In genomic region chr12:48053883-48054282, GRCh38 we compare ENCODE assay signal across 36 cellular contexts. TPM values are rescaled to one million over a fixed set of nuclear protein-coding genes. Genes with fewer than 3 reads are reported as not detected.
DNase-seq lines count a peak whose midpoint lies in the region; ATAC-seq and TF ChIP-seq lines count a peak whose summit lies in the region.
"Had no signal": no experiment of that assay in that cellular context is flagged by ENCODE, and none has a peak within 500 bp of the region (broad histone marks: within the 10 kb centered on the region; RNA-seq: fewer than 3 reads in every experiment).

No MANE protein-coding gene starts in this region.

- no peaks in the 10 kb centered on the region for H3K36me3 ChIP-seq in SJSA1

- CTCF ChIA-PET in activated CD8-positive, alpha-beta memory T cell treated with anti-CD3 and anti-CD28 coated beads, Interleukin-2, amount 10 ng/mL, durations not matched to agents 7 days and 5 days (lab: Charles Lee) = interaction anchor here (0.7 to 1.2 kb wide), 4 partner anchors 10 to 669 kb away, joined by 3 read pairs; no protein-coding TSS in a partner anchor

- H3K4me3 ChIP-seq in SJSA1 = no peak overlapping the region
- H3K4me3 ChIP-seq in dorsolateral prefrontal cortex = no peak overlapping the region
- H3K4me3 ChIP-seq: A549; BLaER1; BLaER1 treated with 17β-estradiol and CSF1 and Interleukin-3, amounts not matched to agents 10 nM and 100 nM had no signal

- H3K4me1 Mint-ChIP-seq in dendritic cell treated with granulocyte-macrophage colony-stimulating factor and Interleukin-4, amounts not matched to agents 40 ng/mL and 50 ng/mL, for 4 days (ENCODE audit: low read depth) = peaks cover 8% of the 10 kb centered on the region
- peaks cover 5% of the 10 kb centered on the region for H3K4me1 Mint-ChIP-seq in endothelial cell (ENCODE audit: unreplicated experiment)
- no peaks in the 10 kb centered on the region for H3K4me1 Mint-ChIP-seq in memory B cell
- peaks cover 6% of the 10 kb centered on the region for H3K4me1 Mint-ChIP-seq in activated CD8-positive, alpha-beta memory T cell treated with anti-CD3 and anti-CD28 coated beads, Interleukin-2, amount 10 ng/mL, durations not matched to agents 7 days and 5 days
- H3K4me1 Mint-ChIP-seq: B cell; CD4-positive, alpha-beta memory T cell; CD8-positive, alpha-beta memory T cell had no signal

- H3K27ac ChIP-seq in SJSA1 (no peak overlapping the region), dorsolateral prefrontal cortex (no peak overlapping the region)
- H3K27ac ChIP-seq: 22Rv1; A549; BLaER1; BLaER1 treated with 17β-estradiol and CSF1 and Interleukin-3, amounts not matched to agents 10 nM and 100 nM; C4-2B had no signal

- H3K27ac Mint-ChIP-seq in dendritic cell treated with granulocyte-macrophage colony-stimulating factor and Interleukin-4, amounts not matched to agents 40 ng/mL and 50 ng/mL, for 4 days = peak overlapping the region; percentile 59
- H3K27ac Mint-ChIP-seq in endothelial cell (ENCODE audit: unreplicated experiment) (peak overlapping the region; percentile 3), memory B cell (peak overlapping the region; percentile 33)
- no peak overlapping the region for H3K27ac Mint-ChIP-seq in activated CD8-positive, alpha-beta memory T cell treated with anti-CD3 and anti-CD28 coated beads, Interleukin-2, amount 10 ng/mL, durations not matched to agents 7 days and 5 days
- H3K27ac Mint-ChIP-seq: B cell; CD4-positive, alpha-beta memory T cell; CD4-positive, alpha-beta T cell; CD8-positive, alpha-beta T cell had no signal

- H3K9me3 ChIP-seq in SJSA1 (replicated peaks) = peaks cover 12% of the 10 kb centered on the region

- peaks cover 10% of the 10 kb centered on the region for H3K9me3 Mint-ChIP-seq in dendritic cell treated with granulocyte-macrophage colony-stimulating factor and Interleukin-4, amounts not matched to agents 40 ng/mL and 50 ng/mL, for 4 days
- H3K9me3 Mint-ChIP-seq in endothelial cell (ENCODE audit: unreplicated experiment) = no peaks in the 10 kb centered on the region
- peaks cover 7% of the 10 kb centered on the region for H3K9me3 Mint-ChIP-seq in memory B cell
- peaks cover 8% of the 10 kb centered on the region for H3K9me3 Mint-ChIP-seq in activated CD8-positive, alpha-beta memory T cell treated with anti-CD3 and anti-CD28 coated beads, Interleukin-2, amount 10 ng/mL, durations not matched to agents 7 days and 5 days (ENCODE audit: low read depth)
- H3K9me3 Mint-ChIP-seq: CD4-positive, alpha-beta T cell had no signal

- no peaks in the 10 kb centered on the region for H3K27me3 Mint-ChIP-seq in dendritic cell treated with granulocyte-macrophage colony-stimulating factor and Interleukin-4, amounts not matched to agents 40 ng/mL and 50 ng/mL, for 4 days
- H3K27me3 Mint-ChIP-seq in endothelial cell (ENCODE audit: unreplicated experiment) = no peaks in the 10 kb centered on the region
- H3K27me3 Mint-ChIP-seq in memory B cell = no peaks in the 10 kb centered on the region
- H3K27me3 Mint-ChIP-seq in activated CD8-positive, alpha-beta memory T cell treated with anti-CD3 and anti-CD28 coated beads, Interleukin-2, amount 10 ng/mL, durations not matched to agents 7 days and 5 days = no peaks in the 10 kb centered on the region
- H3K27me3 Mint-ChIP-seq: B cell; CD4-positive, alpha-beta memory T cell; CD4-positive, alpha-beta T cell; CD4-positive, CD25-positive, alpha-beta regulatory T cell; CD8-positive, alpha-beta memory T cell had no signal

- H3K27me3 ChIP-seq in SJSA1 (replicated peaks) = peaks cover 52% of the 10 kb centered on the region
- no peaks in the 10 kb centered on the region for H3K27me3 ChIP-seq in dorsolateral prefrontal cortex
- H3K27me3 ChIP-seq: BE2C; BLaER1; BLaER1 treated with 17β-estradiol and CSF1 and Interleukin-3, amounts not matched to agents 10 nM and 100 nM had no signal

- DNase-seq in SJSA1 (ENCODE audit: low read depth in 1 of 2, low spot score in 2 of 2) = peak; percentile 65 to 73
- DNase-seq in endothelial cell (ENCODE audit: low spot score) = no peak
- no peak for DNase-seq in memory B cell (ENCODE audit: low spot score in 2 of 2)
- DNase-seq in stimulated activated naive CD4-positive, alpha-beta T cell (lab: John Stamatoyannopoulos, UW) = no peak
- no peak for DNase-seq in activated CD8-positive, alpha-beta memory T cell treated with anti-CD3 and anti-CD28 coated beads, Interleukin-2, amount 10 ng/mL, durations not matched to agents 7 days and 5 days
- DNase-seq in dorsolateral prefrontal cortex = no peak
- no peak for DNase-seq in dermis blood vessel endothelial cell
- DNase-seq: 8988T; ACHN; AML-193; BE2C; C1 segment of cervical spinal cord; Caco-2; Calu3; CD4-positive, alpha-beta memory T cell; CD4-positive, alpha-beta T cell; CD4-positive, CD25-positive, alpha-beta regulatory T cell; CD8-positive, alpha-beta memory T cell; CD8-positive, alpha-beta T cell; COR-L47; DMS 273 treated with DMSO at 0.1 percent for 48 hours; DMS153; DMS53; DMS79; DMS79 treated with DMSO at 0.1 percent for 48 hours; DND-41; EL had no signal

- intact Hi-C loops in dendritic cell treated with granulocyte-macrophage colony-stimulating factor and Interleukin-4, amounts not matched to agents 40 ng/mL and 50 ng/mL, for 4 days (cut with micrococcal nuclease) = no loop called here
- intact Hi-C loops in dorsolateral prefrontal cortex (cut with DNase I) = no loop called here

- peaks cover 34% of the 10 kb centered on the region for H3K36me3 Mint-ChIP-seq in dendritic cell treated with granulocyte-macrophage colony-stimulating factor and Interleukin-4, amounts not matched to agents 40 ng/mL and 50 ng/mL, for 4 days (ENCODE audit: low read depth)
- H3K36me3 Mint-ChIP-seq in endothelial cell (ENCODE audit: low read depth, unreplicated experiment) (peaks cover 10% of the 10 kb centered on the region), memory B cell (peaks cover 18% of the 10 kb centered on the region)
- peaks cover 23% of the 10 kb centered on the region for H3K36me3 Mint-ChIP-seq in activated CD8-positive, alpha-beta memory T cell treated with anti-CD3 and anti-CD28 coated beads, Interleukin-2, amount 10 ng/mL, durations not matched to agents 7 days and 5 days

- TF ChIP-seq CTCF in endothelial cell (IDR thresholded peaks at IDR 0.05; ENCODE audit: unreplicated experiment) (no peak), dorsolateral prefrontal cortex (IDR thresholded peaks at IDR 0.05 in 54 of 56, conservative IDR thresholded peaks at IDR 0.05 in 2 of 56; ENCODE audit: low read depth in 1 of 56, partially characterized antibody in 56 of 56) (no peak)

- no peak for ATAC-seq in memory B cell (ENCODE audit: low read depth)
- no peak for ATAC-seq in activated CD8-positive, alpha-beta memory T cell treated with anti-CD3 and anti-CD28 coated beads, Interleukin-2, amount 10 ng/mL, durations not matched to agents 7 days and 5 days
- ATAC-seq: A549; CD8-positive, alpha-beta T cell had no signal

- no peaks in the 10 kb centered on the region for H3K4me1 ChIP-seq in SJSA1 (replicated peaks)
- H3K4me1 ChIP-seq: A549, BE2C, BLaER1, Caco-2 had no signal

- no peak overlapping the region for H3K4me3 Mint-ChIP-seq in dendritic cell treated with granulocyte-macrophage colony-stimulating factor and Interleukin-4, amounts not matched to agents 40 ng/mL and 50 ng/mL, for 4 days
- H3K4me3 Mint-ChIP-seq in endothelial cell (ENCODE audit: unreplicated experiment) (no peak overlapping the region), memory B cell (no peak overlapping the region)
- H3K4me3 Mint-ChIP-seq in activated CD8-positive, alpha-beta memory T cell treated with anti-CD3 and anti-CD28 coated beads, Interleukin-2, amount 10 ng/mL, durations not matched to agents 7 days and 5 days = no peak overlapping the region
- H3K4me3 Mint-ChIP-seq: B cell; CD14-positive monocyte; CD4-positive, alpha-beta memory T cell; CD4-positive, alpha-beta T cell; CD4-positive, CD25-positive, alpha-beta regulatory T cell; CD8-positive, alpha-beta memory T cell; CD8-positive, alpha-beta T cell had no signal

RNA-seq across cellular contexts. Expression of gene COL2A1, which starts 49.6 kb away (rescaled TPM):
- not detected in 2 replicates for total RNA-seq in SJSA1 (2014; rRNA removed; shearing (Covaris generic))
- 1.9 TPM for total RNA-seq in endothelial cell (ENCODE audit: unreplicated experiment)
- total RNA-seq in activated CD8-positive, alpha-beta memory T cell treated with anti-CD3 and anti-CD28 coated beads, Interleukin-2, amount 10 ng/mL, durations not matched to agents 7 days and 5 days = under 1 TPM in 1 of 2 experiments, not detected in 1; 0.33 TPM
- total RNA-seq in dorsolateral prefrontal cortex = 1 to 10 TPM in 13 of 120 experiments, under 1 TPM in 73, not detected in 34; 0.10 to 1.8 (median 0.35) TPM
- total RNA-seq in dermis blood vessel endothelial cell = not detected in 2 replicates
- total RNA-seq: A172; B cell; CD4-positive, alpha-beta memory T cell; CD4-positive, alpha-beta T cell; CD4-positive, CD25-positive, alpha-beta regulatory T cell; CD8-positive, alpha-beta memory T cell; CD8-positive, alpha-beta T cell had no signal

RNA-seq across cellular contexts. Expression of gene SENP1, which starts 52.0 kb away (rescaled TPM):
- total RNA-seq in SJSA1 (2014; rRNA removed; shearing (Covaris generic)) = 36.2 and 49.5 TPM in 2 replicates
- total RNA-seq in endothelial cell (ENCODE audit: unreplicated experiment) (31.2 TPM), dorsolateral prefrontal cortex (10 to 100 TPM in 119 of 120 experiments, 1 to 10 TPM in 1; 8.3 to 29.6 (median 18.5) TPM), dermis blood vessel endothelial cell (15.1 and 15.7 TPM in 2 replicates)
- 10 to 100 TPM; 41.3 to 54.8 TPM for total RNA-seq in activated CD8-positive, alpha-beta memory T cell treated with anti-CD3 and anti-CD28 coated beads, Interleukin-2, amount 10 ng/mL, durations not matched to agents 7 days and 5 days

Comparison
In these comparisons a context has a peak if more than half of its experiments do, and no peak if none do; other contexts are left out.
1. DNase-seq: peak in SJSA1 (2 of 2); none in endothelial cell (single experiment), memory B cell (0 of 2), stimulated activated naive CD4-positive, alpha-beta T cell (0 of 6), activated CD8-positive, alpha-beta memory T cell treated with anti-CD3 and anti-CD28 coated beads, Interleukin-2, amount 10 ng/mL, durations not matched to agents 7 days and 5 days (single experiment), dorsolateral prefrontal cortex (0 of 10) and dermis blood vessel endothelial cell (single experiment).